Comparison of ENCODE assay signal across 15 cellular contexts in the genomic region with DNA sequence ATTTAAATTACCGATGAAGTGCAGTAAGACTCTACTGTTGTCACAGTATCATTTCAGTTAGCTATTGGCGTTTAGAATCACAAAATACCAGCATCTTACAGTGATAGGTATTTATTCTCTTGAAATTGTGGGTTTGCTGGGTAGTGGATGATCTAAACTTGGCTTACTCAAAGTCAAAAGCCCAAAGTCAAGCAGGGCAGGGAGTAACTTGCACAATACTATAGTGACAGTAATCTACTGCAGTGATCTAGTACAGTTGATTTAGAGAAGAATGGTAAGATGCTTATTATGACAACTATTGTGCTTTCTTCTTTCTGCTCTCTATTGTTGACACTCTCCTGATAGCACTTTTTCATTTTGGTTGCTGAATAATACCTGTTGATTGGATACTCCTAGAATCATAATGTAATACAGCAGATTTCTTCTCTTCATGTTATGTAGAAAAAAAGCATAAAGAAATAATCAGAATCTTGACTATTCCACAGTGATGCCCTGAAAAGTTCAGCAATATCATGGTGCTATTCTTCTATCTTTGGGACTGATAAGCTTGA. TPM values are rescaled to one million over a fixed set of nuclear protein-coding genes. Genes with fewer than 3 reads are reported as not detected.
DNase-seq lines count a peak whose midpoint lies in the region; ATAC-seq and TF ChIP-seq lines count a peak whose summit lies in the region.
"Had no signal": no experiment of that assay in that cellular context is flagged by ENCODE, and none has a peak within 500 bp of the region (broad histone marks: within the 10 kb centered on the region; RNA-seq: fewer than 3 reads in every experiment).

No MANE protein-coding gene starts in this region.

- no peak overlapping the region for H3K4ac ChIP-seq in IMR-90 (ENCODE audit: low read depth, low read length)

- H3K27me3 Mint-ChIP-seq in mesothelial cell of epicardium (ENCODE audit: low read depth): no peaks in the 10 kb centered on the region
- H3K27me3 Mint-ChIP-seq: CD4-positive, alpha-beta memory T cell had no signal

- H2AFZ ChIP-seq in IMR-90 (replicated peaks; ENCODE audit: low read length, poor library complexity): no peak overlapping the region

- no peak overlapping the region for H3K23ac ChIP-seq in IMR-90 (ENCODE audit: low read depth, low read length)

- H3K9me3 ChIP-seq in left ventricle myocardium inferior (replicated peaks) (no peaks in the 10 kb centered on the region), right atrium auricular region (no peaks in the 10 kb centered on the region), IMR-90 (ENCODE audit: control insufficient read depth, insufficient read depth, low read length) (no peaks in the 10 kb centered on the region)
- H3K9me3 ChIP-seq: BE2C had no signal

- H3K9ac ChIP-seq in IMR-90 (ENCODE audit: low read depth, low read length): no peak overlapping the region

- TF ChIP-seq RAD21 in IMR-90 (IDR thresholded peaks at IDR 0.05; ENCODE audit: low read length): no peak

- no peak overlapping the region for H3K56ac ChIP-seq in IMR-90 (ENCODE audit: extremely low read depth, insufficient read depth, low read length)

- H3K4me1 ChIP-seq in left ventricle myocardium inferior: peaks cover 50% of the 10 kb centered on the region
- H3K4me1 ChIP-seq in right atrium auricular region: peaks cover 0 to 13% of the 10 kb centered on the region in 2 donors
- peaks cover 6% of the 10 kb centered on the region for H3K4me1 ChIP-seq in IMR-90 (ENCODE audit: control insufficient read depth, insufficient read depth, low read length)
- H3K4me1 ChIP-seq: BE2C had no signal

- H3K79me1 ChIP-seq in IMR-90 (ENCODE audit: low read depth in 1 of 2, low read length in 2 of 2): peaks cover 8 to 73% of the 10 kb centered on the region in 2 experiments

- peak overlapping the region; percentile 74; the same call in 1 of the 2 replicates for H2BK20ac ChIP-seq in IMR-90 (ENCODE audit: low read depth, low read length)

- TF ChIP-seq POLR2A in IMR-90 (IDR thresholded peaks at IDR 0.05; ENCODE audit: low read depth, low read length): no peak

- no peak overlapping the region for H2BK120ac ChIP-seq in IMR-90 (ENCODE audit: low read depth, low read length)

- no peak overlapping the region for H2AK5ac ChIP-seq in IMR-90 (ENCODE audit: low read depth, low read length)

- dilution Hi-C loops in IMR-90 (cut with HindIII; ENCODE audit: low sequenced_read_pairs, unreplicated experiment): no loop called here

- intact Hi-C loops in left ventricle myocardium inferior (cut with micrococcal nuclease) (no loop called here), IMR-90 (cut with micrococcal nuclease) (no loop called here)

- H3K27ac Mint-ChIP-seq in mesothelial cell of epicardium: peak overlapping the region; percentile 41
- H3K27ac Mint-ChIP-seq: CD4-positive, alpha-beta memory T cell had no signal

- no peak for DNase-seq in left ventricle myocardium inferior
- no peak for DNase-seq in right atrium auricular region (ENCODE audit: low spot score)
- no peak for DNase-seq in IMR-90
- no peak for DNase-seq in left lobe of liver (ENCODE audit: low spot score)
- DNase-seq in mesothelial cell of epicardium (ENCODE audit: low spot score in 2 of 2, unreplicated experiment in 2 of 2): no peak
- no peak for DNase-seq in activated naive CD4-positive, alpha-beta T cell treated with Interleukin-2 at 50 U/mL for 16 hours
- DNase-seq in globus pallidus (ENCODE audit: low spot score): no peak
- DNase-seq: BE2C; CD4-positive, alpha-beta memory T cell; COR-L47; DMS153; DMS79 treated with DMSO at 0.1 percent for 48 hours had no signal

- in situ Hi-C loops in IMR-90 (cut with MboI; ENCODE audit: low sequenced_read_pairs): no loop called here

- CTCF ChIA-PET in IMR-90 (lab: Yijun Ruan, JAX): no interaction called here

- peak overlapping the region; percentile 27 for H3K27ac ChIP-seq in left ventricle myocardium inferior (replicated peaks)
- H3K27ac ChIP-seq in right atrium auricular region: peak overlapping the region in 1 of 2 donors; percentile 25
- no peak overlapping the region for H3K27ac ChIP-seq in IMR-90 (ENCODE audit: insufficient read depth, low read length)
- H3K27ac ChIP-seq: C4-2B had no signal

- no peak overlapping the region for H4K5ac ChIP-seq in IMR-90 (ENCODE audit: low read depth, low read length)

- H3K14ac ChIP-seq in IMR-90 (replicated peaks; ENCODE audit: low read depth, low read length): no peak overlapping the region

- H3K4me2 ChIP-seq in IMR-90 (ENCODE audit: low read depth, low read length): no peak overlapping the region

- no peak overlapping the region for H3K4me3 Mint-ChIP-seq in mesothelial cell of epicardium
- H3K4me3 Mint-ChIP-seq: CD4-positive, alpha-beta memory T cell had no signal

- WGBS in IMR-90 (ENCODE audit: extremely low coverage in 2 of 2, insufficient read length in 1 of 2), 2 experiments: no CpG with 5 or more reads among the region's 2 CpGs

- H3K4me3 ChIP-seq in left ventricle myocardium inferior: no peak overlapping the region
- H3K4me3 ChIP-seq in right atrium auricular region: no peak overlapping the region
- no peak overlapping the region for H3K4me3 ChIP-seq in IMR-90 (ENCODE audit: insufficient read depth, low read depth, low read length)
- H3K4me3 ChIP-seq: K562 had no signal

- H3K9me1 ChIP-seq in IMR-90 (ENCODE audit: insufficient read depth, low read length): peaks cover 14% of the 10 kb centered on the region; the same call in 1 of the 2 replicates

- H3K36me3 ChIP-seq in left ventricle myocardium inferior (peaks cover 6% of the 10 kb centered on the region), right atrium auricular region (no peaks in the 10 kb centered on the region), IMR-90 (ENCODE audit: control insufficient read depth, insufficient read depth, low read length) (no peaks in the 10 kb centered on the region; the same call in 1 of the 2 replicates)
- H3K36me3 ChIP-seq: BE2C had no signal

- no peak overlapping the region for H2AK9ac ChIP-seq in IMR-90 (replicated peaks; ENCODE audit: low read depth, low read length, poor library complexity)

- TF ChIP-seq CTCF in left ventricle myocardium inferior (IDR thresholded peaks at IDR 0.05; ENCODE audit: borderline replicate concordance): no peak
- TF ChIP-seq CTCF in right atrium auricular region (IDR thresholded peaks at IDR 0.05): no peak
- TF ChIP-seq CTCF in IMR-90 (conservative IDR thresholded peaks at IDR 0.05; ENCODE audit: low read depth, low read length): no peak
- TF ChIP-seq CTCF in mesothelial cell of epicardium (IDR thresholded peaks at IDR 0.05; ENCODE audit: unreplicated experiment): no peak

- H3K18ac ChIP-seq in IMR-90 (ENCODE audit: low read depth, low read length): no peak overlapping the region

- peaks cover 42% of the 10 kb centered on the region; the same call in 1 of the 2 replicates for H4K20me1 ChIP-seq in IMR-90 (ENCODE audit: insufficient read depth, low read length)

- ATAC-seq in IMR-90 (ENCODE audit: low read depth) (no peak), left lobe of liver (peak; percentile 80), GM19023 (IDR thresholded peaks at IDR 0.05; ENCODE audit: unreplicated experiment) (no peak)
- ATAC-seq: K562 had no signal

- BruUV-seq in IMR-90 (replicated peaks; lab: Mats Ljungman, UMichigan): no TSS peak

- H3K4me1 Mint-ChIP-seq in mesothelial cell of epicardium: peaks cover 10% of the 10 kb centered on the region

- H3K27me3 ChIP-seq in left ventricle myocardium inferior (ENCODE audit: low read depth): no peaks in the 10 kb centered on the region
- no peaks in the 10 kb centered on the region for H3K27me3 ChIP-seq in right atrium auricular region
- no peaks in the 10 kb centered on the region for H3K27me3 ChIP-seq in IMR-90 (ENCODE audit: control insufficient read depth, insufficient read depth, low read length)
- H3K27me3 ChIP-seq: BE2C had no signal

- POLR2A ChIA-PET in IMR-90 (lab: Charles Lee; ENCODE audit: unreplicated experiment): no interaction called here

- peaks cover 9% of the 10 kb centered on the region for H3K36me3 Mint-ChIP-seq in mesothelial cell of epicardium

- H4K91ac ChIP-seq in IMR-90 (ENCODE audit: insufficient read depth, low read depth, low read length): no peak overlapping the region

- no peak overlapping the region for H2BK5ac ChIP-seq in IMR-90 (ENCODE audit: low read depth, low read length, poor library complexity, severe bottlenecking)

- H3K9me3 Mint-ChIP-seq in mesothelial cell of epicardium: no peaks in the 10 kb centered on the region
- H3K9me3 Mint-ChIP-seq: CD4-positive, alpha-beta memory T cell had no signal

- no peak overlapping the region for H2BK15ac ChIP-seq in IMR-90 (ENCODE audit: low read depth, low read length)

- no peak overlapping the region for H4K8ac ChIP-seq in IMR-90 (ENCODE audit: low read depth in 2 of 2, low read length in 2 of 2)

TF ChIP-seq in IMR-90, 13 proteins besides CTCF, POLR2A, EP300 and RAD21 (continues in another document):
- TF ChIP-seq, protein P1, sequence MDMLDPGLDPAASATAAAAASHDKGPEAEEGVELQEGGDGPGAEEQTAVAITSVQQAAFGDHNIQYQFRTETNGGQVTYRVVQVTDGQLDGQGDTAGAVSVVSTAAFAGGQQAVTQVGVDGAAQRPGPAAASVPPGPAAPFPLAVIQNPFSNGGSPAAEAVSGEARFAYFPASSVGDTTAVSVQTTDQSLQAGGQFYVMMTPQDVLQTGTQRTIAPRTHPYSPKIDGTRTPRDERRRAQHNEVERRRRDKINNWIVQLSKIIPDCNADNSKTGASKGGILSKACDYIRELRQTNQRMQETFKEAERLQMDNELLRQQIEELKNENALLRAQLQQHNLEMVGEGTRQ (IDR thresholded peaks at IDR 0.05; ENCODE audit: low read depth, low read length): no peak
- TF ChIP-seq NFE2L2 (IDR thresholded peaks at IDR 0.05; ENCODE audit: low read depth, low read length) (no peak), SMC3 (IDR thresholded peaks at IDR 0.05; ENCODE audit: low read depth, low read length) (no peak), CEBPB (IDR thresholded peaks at IDR 0.05; ENCODE audit: low read depth, low read length) (peak; percentile 44; the same call in 1 of the 2 replicates), MAZ (IDR thresholded peaks at IDR 0.05; ENCODE audit: borderline replicate concordance, low read depth, low read length) (no peak)

RNA-seq across cellular contexts. Expression of a gene that starts 10.0 kb away (rescaled TPM):
- total RNA-seq in left ventricle myocardium inferior (34.8 TPM), right atrium auricular region (10 to 100 TPM; 19.8 to 22.4 TPM), IMR-90 (2012; rRNA removed) (7.7 and 11.7 TPM in 2 replicates), left lobe of liver (7.1 TPM), mesothelial cell of epicardium (37.5 to 38.4 TPM (median 37.7 TPM) in 3 replicates)
- polyA plus RNA-seq in IMR-90 (2012; rRNA removed): 7.1 and 8.4 TPM in 2 replicates
- 3.1 and 3.6 TPM in 2 replicates for polyA plus RNA-seq in IMR-90 (2012; cell fraction: cytosol; rRNA removed)
- 3.9 and 18.7 TPM in 2 replicates for polyA plus RNA-seq in IMR-90 (2012; cell fraction: nucleus; rRNA removed; ENCODE audit: low replicate concordance)
